7 cellular contexts compared by ENCODE assay signal in genomic region chr6:136760781-136761180, GRCh38. TPM values are rescaled to one million over a fixed set of nuclear protein-coding genes. Genes with fewer than 3 reads are reported as not detected.
DNase-seq lines count a peak whose midpoint lies in the region; ATAC-seq, FAIRE-seq and TF ChIP-seq lines count a peak whose summit lies in the region.
"Not testable (repeated sequence)": the region's sequence is repeated elsewhere in the genome, so short reads cannot be mapped to it uniquely, and the experiment has no call there.

No MANE protein-coding gene starts in this region.

- peak overlapping the region; percentile 38 for H3K4me3 ChIP-seq in OCI-LY1 (ENCODE audit: low read depth, low read length, poor library complexity, severe bottlenecking)
- H3K4me3 ChIP-seq in GM12878: peak overlapping the region; percentile 61
- H3K4me3 ChIP-seq in fibroblast of villous mesenchyme (ENCODE audit: low read depth, low read length); mucosa of descending colon; skeletal muscle tissue (ENCODE audit: low read length in 3 of 3): not testable (repeated sequence)

- peak overlapping the region; percentile 69 for H3K4me2 ChIP-seq in OCI-LY1 (ENCODE audit: low read length)
- peak overlapping the region; percentile 92 for H3K4me2 ChIP-seq in GM12878 (ENCODE audit: control insufficient read depth, insufficient read depth)

- RAD21 ChIA-PET in GM12878 (lab: Charles Lee; ENCODE audit: unreplicated experiment): interaction anchor here (0.8 to 8.4 kb wide), 10 partner anchors 9 to 116 kb away, joined by 3 to 363 read pairs (median 37); partner anchors contain the start of gene MAP3K5

- not testable (repeated sequence) for TF ChIP-seq POLR2A in GM12878 (IDR thresholded peaks at IDR 0.05; ENCODE audit: low read depth, low read length)

- peak overlapping the region; percentile 20 for H3K4me3 Mint-ChIP-seq in activated CD4-positive, alpha-beta T cell treated with anti-CD3 and anti-CD28 coated beads, Interleukin-2, amount 10 ng/mL, durations not matched to agents 7 days and 5 days

- not testable (repeated sequence) for TF ChIP-seq RAD21 in GM12878 (IDR thresholded peaks at IDR 0.05; ENCODE audit: insufficient read depth, low read depth, low read length)

- peak overlapping the region; percentile 92 for H3K27ac ChIP-seq in OCI-LY1 (ENCODE audit: low read depth, low read length, poor library complexity, severe bottlenecking)
- H3K27ac ChIP-seq in GM12878 (ENCODE audit: control insufficient read depth, insufficient read depth): peak overlapping the region; percentile 97
- H3K27ac ChIP-seq in skeletal muscle tissue (ENCODE audit: low read depth, low read length): peak overlapping the region; percentile 33

- not testable (repeated sequence) for H3K27me3 Mint-ChIP-seq in activated CD4-positive, alpha-beta T cell treated with anti-CD3 and anti-CD28 coated beads, Interleukin-2, amount 10 ng/mL, durations not matched to agents 7 days and 5 days

- in situ Hi-C loops in GM12878 (cut with MboI): not testable (repeated sequence)

- peaks cover 16% of the 10 kb centered on the region for H3K36me3 Mint-ChIP-seq in activated CD4-positive, alpha-beta T cell treated with anti-CD3 and anti-CD28 coated beads, Interleukin-2, amount 10 ng/mL, durations not matched to agents 7 days and 5 days (ENCODE audit: low read depth)

- not testable (repeated sequence) for H3K9ac ChIP-seq in OCI-LY1 (ENCODE audit: low read length); skeletal muscle tissue (ENCODE audit: low read depth in 1 of 3, low read length in 3 of 3)
- peak overlapping the region; percentile 75 for H3K9ac ChIP-seq in GM12878 (ENCODE audit: control insufficient read depth, insufficient read depth, low read length)

- SMC1A ChIA-PET in GM12878 (lab: Charles Lee; ENCODE audit: uncharacterized antibody, unreplicated experiment): interaction anchor here (0.6 to 8.4 kb wide), 14 partner anchors 7 to 117 kb away, joined by 3 to 368 read pairs (median 6); partner anchors contain the start of gene MAP3K5

- H3K9me3 Mint-ChIP-seq in activated CD4-positive, alpha-beta T cell treated with anti-CD3 and anti-CD28 coated beads, Interleukin-2, amount 10 ng/mL, durations not matched to agents 7 days and 5 days: not testable (repeated sequence)

- CTCF ChIA-PET in activated CD4-positive, alpha-beta T cell treated with anti-CD3 and anti-CD28 coated beads, Interleukin-2, amount 10 ng/mL, durations not matched to agents 7 days and 5 days (lab: Charles Lee): interaction anchor here (5.2 kb wide), 1 partner anchor 31 kb away, joined by 27 read pairs; the partner anchor contains the start of gene MAP3K5
- CTCF ChIA-PET in GM12878 (lab: Yijun Ruan, JAX): interaction anchor here (1.2 to 7.9 kb wide), 10 partner anchors 8 to 117 kb away, joined by 3 to 107 read pairs (median 4); partner anchors contain the start of gene MAP3K5

- H3K27me3 ChIP-seq in OCI-LY1 (ENCODE audit: insufficient read depth, low read length); GM12878 (replicated peaks in 1 of 2; ENCODE audit: control insufficient read depth in 2 of 2, insufficient read depth in 2 of 2, low read length in 1 of 2); skeletal muscle tissue (ENCODE audit: control insufficient read depth in 3 of 3, insufficient read depth in 3 of 3, low read length in 3 of 3): not testable (repeated sequence)

- DNase-seq in GM18507 (ENCODE audit: extremely low spot score, insufficient read length, low read depth); activated CD4-positive, alpha-beta T cell treated with anti-CD3 and anti-CD28 coated beads, Interleukin-2, amount 10 ng/mL, durations not matched to agents 7 days and 5 days; GM12878 (ENCODE audit: low read depth, low spot score); mucosa of descending colon: not testable (repeated sequence)
- peak; percentile 60 for DNase-seq in fibroblast of villous mesenchyme (ENCODE audit: low read depth)

- H3K4me1 Mint-ChIP-seq in activated CD4-positive, alpha-beta T cell treated with anti-CD3 and anti-CD28 coated beads, Interleukin-2, amount 10 ng/mL, durations not matched to agents 7 days and 5 days: peaks cover 67% of the 10 kb centered on the region

- peaks cover 51% of the 10 kb centered on the region for H3K4me1 ChIP-seq in OCI-LY1 (ENCODE audit: insufficient read depth, low read length, severe bottlenecking)
- peaks cover 55% of the 10 kb centered on the region for H3K4me1 ChIP-seq in GM12878 (ENCODE audit: control insufficient read depth, insufficient read depth, low read length)
- peaks cover 22% of the 10 kb centered on the region for H3K4me1 ChIP-seq in mucosa of descending colon (ENCODE audit: low read depth)
- peaks cover 17 to 24% (median 22%) of the 10 kb centered on the region in 3 donors for H3K4me1 ChIP-seq in skeletal muscle tissue (ENCODE audit: control insufficient read depth in 3 of 3, insufficient read depth in 3 of 3, low read length in 3 of 3)

- peak; percentile 2 for ATAC-seq in GM12878
- peak; percentile 14 for ATAC-seq in mucosa of descending colon

- not testable (repeated sequence) for H3K36me3 ChIP-seq in OCI-LY1 (ENCODE audit: insufficient read depth, low read length); GM12878 (ENCODE audit: control insufficient read depth in 2 of 2, insufficient read depth in 2 of 2, low read length in 1 of 2); mucosa of descending colon (ENCODE audit: low read depth); skeletal muscle tissue (ENCODE audit: control insufficient read depth in 3 of 3, insufficient read depth in 3 of 3, low read length in 3 of 3)

- peak; percentile 55 for FAIRE-seq in GM18507 (lab: Jason Lieb, UNC)
- not testable (repeated sequence) for FAIRE-seq in GM12878 (lab: Jason Lieb, UNC)

- peak overlapping the region; percentile 62 for H3K27ac Mint-ChIP-seq in activated CD4-positive, alpha-beta T cell treated with anti-CD3 and anti-CD28 coated beads, Interleukin-2, amount 10 ng/mL, durations not matched to agents 7 days and 5 days

- intact Hi-C loops in GM12878 (cut with micrococcal nuclease; ENCODE audit: unreplicated experiment); mucosa of descending colon (cut with DNase I, micrococcal nuclease): not testable (repeated sequence)

- H3F3A ChIP-seq in OCI-LY1 (ENCODE audit: insufficient read depth, low read length): not testable (repeated sequence)

- TF ChIP-seq EP300 in GM12878 (IDR thresholded peaks at IDR 0.05; ENCODE audit: borderline replicate concordance in 1 of 2, control insufficient read depth in 1 of 2, low read depth in 2 of 2, low read length in 2 of 2): not testable (repeated sequence)

- not testable (repeated sequence) for H3K79me2 ChIP-seq in OCI-LY1 (ENCODE audit: insufficient read depth, low read length)
- H3K79me2 ChIP-seq in GM12878 (ENCODE audit: control insufficient read depth, insufficient read depth, low read length): peaks cover 95% of the 10 kb centered on the region

- not testable (repeated sequence) for TF ChIP-seq CTCF in OCI-LY1 (IDR thresholded peaks at IDR 0.05; ENCODE audit: low read length); GM12878 (IDR thresholded peaks at IDR 0.05 in 2 of 3, conservative IDR thresholded peaks at IDR 0.05 in 1 of 3; ENCODE audit: control insufficient read depth in 2 of 3, extremely low read depth in 1 of 3, insufficient read depth in 1 of 3, low read depth in 3 of 3, low read length in 3 of 3); fibroblast of villous mesenchyme (IDR thresholded peaks at IDR 0.05; ENCODE audit: insufficient read depth, low read depth, low read length); mucosa of descending colon (IDR thresholded peaks at IDR 0.05)

- H3K9me2 ChIP-seq in OCI-LY1 (ENCODE audit: low read depth, low read length): not testable (repeated sequence)

- POLR2A ChIA-PET in activated CD4-positive, alpha-beta T cell treated with anti-CD3 and anti-CD28 coated beads, Interleukin-2, amount 10 ng/mL, durations not matched to agents 7 days and 5 days (lab: Charles Lee): not testable (repeated sequence)
- POLR2A ChIA-PET in GM12878 (lab: Charles Lee): interaction anchor here (0.6 to 8.4 kb wide), 7 partner anchors 8 to 150 kb away, joined by 5 to 252 read pairs (median 43); partner anchors contain the start of gene MAP3K5

- 79% methylated on average over 5 of the region's 5 CpGs for whole genome bisulfite sequencing in GM12878 (ENCODE audit: insufficient coverage, insufficient replicate concordance, low lambda C conversion rate, missing lambda C conversion rate)

- H3K9me3 ChIP-seq in OCI-LY1 (ENCODE audit: low read length); GM12878 (replicated peaks; ENCODE audit: control insufficient read depth, insufficient read depth, low read length); mucosa of descending colon; skeletal muscle tissue (ENCODE audit: control insufficient read depth in 3 of 3, low read length in 3 of 3): not testable (repeated sequence)

- H2AFZ ChIP-seq in OCI-LY1 (ENCODE audit: low read length); GM12878 (ENCODE audit: control insufficient read depth, low read depth, low read length): not testable (repeated sequence)

- H4K20me1 ChIP-seq in OCI-LY1 (ENCODE audit: insufficient read depth, low read length); GM12878 (ENCODE audit: control insufficient read depth, insufficient read depth): not testable (repeated sequence)

- not testable (repeated sequence) for BruUV-seq in GM12878 (replicated peaks; lab: Mats Ljungman, UMichigan)

RNA-seq across cellular contexts. Expression of gene MAP3K5, which starts 31.5 kb away (rescaled TPM):
- 10 to 100 TPM; 23.4 to 24.0 TPM for total RNA-seq in activated CD4-positive, alpha-beta T cell treated with anti-CD3 and anti-CD28 coated beads, Interleukin-2, amount 10 ng/mL, durations not matched to agents 7 days and 5 days
- 212 and 228 TPM in 2 replicates for total RNA-seq in GM12878 (2013; cell fraction: nucleolus; rRNA removed)
- total RNA-seq in GM12878 (2014; rRNA removed) (28.9 and 33.4 TPM in 2 replicates), GM12878 (2014; rRNA removed; fragmentation: Illumina TruSeq; extraction: Trizol) (31.4 and 32.6 TPM in 2 replicates), GM12878 (2021) (31.6 TPM in 2 replicates), fibroblast of villous mesenchyme (30.6 and 84.6 TPM in 2 replicates), mucosa of descending colon (10 to 100 TPM; 12.6 to 18.2 (median 16.3) TPM), skeletal muscle tissue (6.8 TPM)
- polyA plus RNA-seq in GM12878 (2011; ENCODE audit: low read depth): 33.8 TPM
- polyA plus RNA-seq in GM12878 (2011; rRNA removed) (34.3 and 46.0 TPM in 2 replicates), GM12878 (2014; fragmentation: Illumina TruSeq; extraction: Trizol) (30.9 and 39.1 TPM in 2 replicates), GM12878 (2014; fragmentation: Nextera tagmentation; extraction: Ambion mirVana) (10 to 100 TPM in 1 of 2 experiments, 1 to 10 TPM in 1; 5.4 to 11.1 TPM), GM12878 (2014; rRNA removed) (17.5 and 18.2 TPM in 2 replicates), GM12878 (2016; fragmentation: Nextera tagmentation; extraction: Ambion mirVana) (10 to 100 TPM in 1 of 2 experiments, 1 to 10 TPM in 1; 8.3 to 23.9 TPM)
- polyA plus RNA-seq in GM12878 (2011; cell fraction: cytosol; rRNA removed): 15.7 and 17.7 TPM in 2 replicates
- 23.9 and 28.8 TPM in 2 replicates for polyA plus RNA-seq in GM12878 (2011; cell fraction: nucleus; rRNA removed)
- polyA plus RNA-seq in GM12878 (2012): 20.4 and 35.3 TPM in 2 replicates
- polyA minus RNA-seq in GM12878 (2011; rRNA and poly(A)+ RNA removed): 49.0 and 54.4 TPM in 2 replicates
- 16.2 and 17.7 TPM in 2 replicates for polyA minus RNA-seq in GM12878 (2011; cell fraction: cytosol; rRNA and poly(A)+ RNA removed)
- polyA minus RNA-seq in GM12878 (2011; cell fraction: nucleus; rRNA and poly(A)+ RNA removed): 40.9 and 59.3 TPM in 2 replicates

Comparison
In these comparisons a context has a peak if more than half of its experiments do, and no peak if none do; other contexts are left out.
1. H3K27ac ChIP-seq: peak in every context shown above with its lines; median percentile 97 in GM12878; 92 in OCI-LY1; 33 in skeletal muscle tissue.